8 cellular contexts compared by ENCODE assay signal in the genomic region with DNA sequence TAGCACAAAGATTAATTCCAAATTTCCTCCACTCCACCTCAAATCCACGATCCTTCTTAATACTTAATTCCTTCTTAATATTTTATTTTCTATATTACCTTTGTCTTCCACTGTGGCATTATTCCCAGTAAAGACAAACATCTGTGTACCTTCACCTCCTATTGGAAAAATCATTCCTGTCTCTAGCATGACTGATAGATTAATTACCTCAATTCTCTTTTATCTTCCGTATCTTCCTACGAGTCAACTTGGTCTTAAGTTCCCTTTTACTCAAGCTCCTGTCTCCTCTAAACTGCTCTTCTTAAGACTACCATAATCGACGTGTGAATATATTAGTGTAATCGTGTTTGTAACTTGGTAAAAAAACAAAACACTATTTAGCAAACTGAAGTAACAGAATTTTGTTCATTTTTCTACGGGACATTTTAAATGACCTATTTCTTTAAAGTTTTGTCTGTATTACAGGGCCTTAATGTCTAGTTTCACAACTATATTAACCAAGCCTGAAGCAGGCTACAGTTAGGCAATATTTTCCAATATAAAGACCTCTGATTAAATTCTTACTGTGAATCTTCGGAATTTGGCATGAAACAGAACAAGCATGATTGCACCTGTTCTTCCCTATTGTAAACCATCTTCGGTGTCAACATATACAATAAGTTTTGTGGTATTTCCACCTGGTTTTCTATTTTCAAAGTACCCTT. TPM values are rescaled to one million over a fixed set of nuclear protein-coding genes. Genes with fewer than 3 reads are reported as not detected.
DNase-seq lines count a peak whose midpoint lies in the region; ATAC-seq and TF ChIP-seq lines count a peak whose summit lies in the region.

No MANE protein-coding gene starts in this region.

- H3K27ac Mint-ChIP-seq in activated naive CD4-positive, alpha-beta T cell treated with anti-CD3 and anti-CD28 coated beads for 36 hours, result peak overlapping the region; percentile 97
- H3K27ac Mint-ChIP-seq in activated CD4-positive, alpha-beta memory T cell treated with anti-CD3 and anti-CD28 coated beads, Interleukin-2, amount 10 ng/mL, durations not matched to agents 7 days and 5 days, result peak overlapping the region; percentile 90
- peak overlapping the region; percentile 93 to 98 (median 96) for H3K27ac Mint-ChIP-seq in immature natural killer cell

- TF ChIP-seq EP300 in suprapubic skin (IDR thresholded peaks at IDR 0.05), result no peak

- no peak for TF ChIP-seq POLR2A in suprapubic skin (IDR thresholded peaks at IDR 0.05)

- WGBS in suprapubic skin, result 50% methylated on average over 9 of the region's 9 CpGs

- H3K9me3 ChIP-seq in suprapubic skin, result no peaks in the 10 kb centered on the region

- no peak for DNase-seq in activated naive CD4-positive, alpha-beta T cell treated with anti-CD3 and anti-CD28 coated beads for 36 hours
- DNase-seq in activated naive CD4-positive, alpha-beta T cell treated with anti-CD3 and anti-CD28 coated beads, Interleukin-2, amount 50 U/mL, for 16 hours, result no peak
- no peak for DNase-seq in activated CD4-positive, alpha-beta memory T cell treated with anti-CD3 and anti-CD28 coated beads, Interleukin-2, amount 10 ng/mL, durations not matched to agents 7 days and 5 days
- DNase-seq in immature natural killer cell, result no peak
- DNase-seq in suprapubic skin (ENCODE audit: low spot score in 2 of 2), result no peak
- DNase-seq in GM10266 (ENCODE audit: extremely low spot score), result no peak

- H3K36me3 Mint-ChIP-seq in activated naive CD4-positive, alpha-beta T cell treated with anti-CD3 and anti-CD28 coated beads for 36 hours (ENCODE audit: low read depth), result peaks cover 21% of the 10 kb centered on the region
- peaks cover 32% of the 10 kb centered on the region for H3K36me3 Mint-ChIP-seq in activated CD4-positive, alpha-beta memory T cell treated with anti-CD3 and anti-CD28 coated beads, Interleukin-2, amount 10 ng/mL, durations not matched to agents 7 days and 5 days (ENCODE audit: low read depth)
- H3K36me3 Mint-ChIP-seq in immature natural killer cell, result peaks cover 3 to 6% (median 5%) of the 10 kb centered on the region in 3 donors

- H3K27me3 Mint-ChIP-seq in activated naive CD4-positive, alpha-beta T cell treated with anti-CD3 and anti-CD28 coated beads for 36 hours (ENCODE audit: low read depth), result no peaks in the 10 kb centered on the region
- H3K27me3 Mint-ChIP-seq in activated CD4-positive, alpha-beta memory T cell treated with anti-CD3 and anti-CD28 coated beads, Interleukin-2, amount 10 ng/mL, durations not matched to agents 7 days and 5 days, result no peaks in the 10 kb centered on the region
- H3K27me3 Mint-ChIP-seq in immature natural killer cell (ENCODE audit: low read depth in 3 of 3), result peaks cover 0 to 6% (median 5%) of the 10 kb centered on the region in 3 donors

- TF ChIP-seq CTCF in suprapubic skin (IDR thresholded peaks at IDR 0.05) (no peak), GM10266 (IDR thresholded peaks at IDR 0.05; ENCODE audit: control insufficient read depth, insufficient read depth, low read depth, missing control alignments) (no peak)

- no peaks in the 10 kb centered on the region for H3K27me3 ChIP-seq in suprapubic skin

- H3K27ac ChIP-seq in suprapubic skin, result peak overlapping the region; percentile 95

- peaks cover 32% of the 10 kb centered on the region for H3K4me1 Mint-ChIP-seq in activated naive CD4-positive, alpha-beta T cell treated with anti-CD3 and anti-CD28 coated beads for 36 hours (ENCODE audit: low read depth)
- H3K4me1 Mint-ChIP-seq in activated CD4-positive, alpha-beta memory T cell treated with anti-CD3 and anti-CD28 coated beads, Interleukin-2, amount 10 ng/mL, durations not matched to agents 7 days and 5 days, result peaks cover 32% of the 10 kb centered on the region
- peaks cover 43 to 62% of the 10 kb centered on the region in 2 donors for H3K4me1 Mint-ChIP-seq in immature natural killer cell

- no peak for ATAC-seq in GM18873 (IDR thresholded peaks at IDR 0.05; ENCODE audit: low FRiP score, unreplicated experiment)
- ATAC-seq in HG03342 (IDR thresholded peaks at IDR 0.05; ENCODE audit: unreplicated experiment), result no peak

- peak overlapping the region; percentile 95 for H3K4me3 Mint-ChIP-seq in activated naive CD4-positive, alpha-beta T cell treated with anti-CD3 and anti-CD28 coated beads for 36 hours
- H3K4me3 Mint-ChIP-seq in activated CD4-positive, alpha-beta memory T cell treated with anti-CD3 and anti-CD28 coated beads, Interleukin-2, amount 10 ng/mL, durations not matched to agents 7 days and 5 days, result peak overlapping the region; percentile 87
- peak overlapping the region; percentile 89 to 99 (median 94) for H3K4me3 Mint-ChIP-seq in immature natural killer cell

- intact Hi-C loops in activated naive CD4-positive, alpha-beta T cell treated with anti-CD3 and anti-CD28 coated beads for 36 hours (cut with micrococcal nuclease), result loop anchor here (1.0 to 10.0 kb wide), 9 partner anchors 153 to 1963 kb away; a partner anchor contains a TSS

- H3K4me1 ChIP-seq in suprapubic skin, result peaks cover 50% of the 10 kb centered on the region

- peak overlapping the region; percentile 69 for H3K4me3 ChIP-seq in suprapubic skin

- CTCF ChIA-PET in activated naive CD4-positive, alpha-beta T cell treated with anti-CD3 and anti-CD28 coated beads for 36 hours (lab: Charles Lee), result no interaction called here
- CTCF ChIA-PET in activated CD4-positive, alpha-beta memory T cell treated with anti-CD3 and anti-CD28 coated beads, Interleukin-2, amount 10 ng/mL, durations not matched to agents 7 days and 5 days (lab: Charles Lee), result no interaction called here

- POLR2A ChIA-PET in activated CD4-positive, alpha-beta memory T cell treated with anti-CD3 and anti-CD28 coated beads, Interleukin-2, amount 10 ng/mL, durations not matched to agents 7 days and 5 days (lab: Charles Lee), result interaction anchor here (1.1 to 2.4 kb wide), 2 partner anchors 9 to 331 kb away, joined by 3 to 9 read pairs; no protein-coding TSS in a partner anchor

- H3K36me3 ChIP-seq in suprapubic skin, result no peaks in the 10 kb centered on the region

- no peaks in the 10 kb centered on the region for H3K9me3 Mint-ChIP-seq in activated naive CD4-positive, alpha-beta T cell treated with anti-CD3 and anti-CD28 coated beads for 36 hours
- no peaks in the 10 kb centered on the region for H3K9me3 Mint-ChIP-seq in activated CD4-positive, alpha-beta memory T cell treated with anti-CD3 and anti-CD28 coated beads, Interleukin-2, amount 10 ng/mL, durations not matched to agents 7 days and 5 days
- H3K9me3 Mint-ChIP-seq in immature natural killer cell, result peaks cover 0 to 4% (median 0%) of the 10 kb centered on the region in 6 donors

RNA-seq across cellular contexts. Expression of a gene that starts 1.1 kb away (rescaled TPM):
- total RNA-seq in activated naive CD4-positive, alpha-beta T cell treated with anti-CD3 and anti-CD28 coated beads for 36 hours, result 10 to 100 TPM; 14.4 to 15.5 TPM
- 10 to 100 TPM; 25.9 to 27.9 TPM for total RNA-seq in activated CD4-positive, alpha-beta memory T cell treated with anti-CD3 and anti-CD28 coated beads, Interleukin-2, amount 10 ng/mL, durations not matched to agents 7 days and 5 days
- polyA plus RNA-seq in immature natural killer cell, result 10 to 100 TPM; 19.7 to 31.5 (median 25.4) TPM
- 10 to 100 TPM; 17.9 to 32.0 (median 23.8) TPM for total RNA-seq in suprapubic skin
